ENCODE assay signal across 28 cellular contexts in the genomic region with DNA sequence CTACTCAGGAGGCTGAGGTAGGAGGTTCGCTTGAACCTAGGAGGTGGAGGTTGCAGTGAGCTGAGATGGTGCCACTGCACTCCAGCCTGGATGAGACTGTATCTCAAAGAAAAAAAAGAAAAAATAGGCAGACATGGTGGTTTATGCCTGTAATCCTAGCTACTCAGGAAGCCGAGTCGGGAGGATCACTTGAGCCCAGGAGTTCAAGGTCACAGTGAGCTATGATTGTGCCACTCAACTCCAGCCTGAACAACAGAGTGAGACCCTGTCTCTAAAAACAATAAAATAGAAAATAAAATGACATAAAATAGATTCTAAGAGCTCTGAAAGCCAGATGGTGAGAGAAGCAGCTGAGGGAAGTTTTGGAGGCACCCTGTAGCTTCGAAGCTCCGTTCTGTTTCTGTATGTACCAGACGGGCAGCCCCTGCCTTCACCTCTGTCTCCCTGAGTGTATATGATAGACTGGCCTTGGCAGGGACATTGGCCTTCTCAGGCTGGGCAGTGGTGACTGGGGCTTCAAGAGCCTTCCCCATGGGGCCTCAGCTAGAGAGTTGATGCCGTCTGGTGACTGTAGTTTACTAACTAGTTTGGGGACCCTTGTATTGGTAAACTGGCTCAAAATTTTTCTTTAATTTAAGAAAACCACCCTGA. TPM values are rescaled to one million over a fixed set of nuclear protein-coding genes. Genes with fewer than 3 reads are reported as not detected.
"Had no signal": no experiment of that assay in that cellular context is flagged by ENCODE, and none has a peak within 500 bp of the region (broad histone marks: within the 10 kb centered on the region; RNA-seq: fewer than 3 reads in every experiment).

No MANE protein-coding gene starts in this region.

- H3K4me1 Mint-ChIP-seq: mesothelial cell of epicardium had no signal

- H3K27me3 Mint-ChIP-seq: effector memory CD8-positive, alpha-beta T cell had no signal

- H3K36me3 Mint-ChIP-seq: mesothelial cell of epicardium had no signal

- FAIRE-seq: colon, endometrium, kidney had no signal

- ATAC-seq: effector memory CD8-positive, alpha-beta T cell; esophagus mucosa; gastrocnemius medialis; heart right ventricle; left colon; left lobe of liver; lower lobe of right lung; mucosa of descending colon had no signal

- H3K4me1 ChIP-seq: esophagus squamous epithelium, gastrocnemius medialis, heart right ventricle, left ventricle myocardium inferior, lower lobe of right lung had no signal

- H3K27ac Mint-ChIP-seq: endodermal cell, mesothelial cell of epicardium had no signal

- H3K4me3 Mint-ChIP-seq: effector memory CD8-positive, alpha-beta T cell; endodermal cell; mesothelial cell of epicardium had no signal

- H3K27ac ChIP-seq: coronary artery, epithelial cell of prostate, esophagus squamous epithelium, gastrocnemius medialis, heart right ventricle, left ventricle myocardium inferior, lower lobe of right lung had no signal

- DNase-seq: dermis blood vessel endothelial cell; effector CD8-positive, alpha-beta T cell; effector memory CD8-positive, alpha-beta T cell; endodermal cell; erythroblast; esophagus squamous epithelium; foreskin melanocyte; gastrocnemius medialis; glutamatergic neuron; head of caudate nucleus; heart right ventricle; hippocampal formation; immature natural killer cell; kidney; kidney glomerular epithelial cell; left colon; left ventricle myocardium inferior; lower lobe of right lung; mesenchymal stem cell; mucosa of descending colon had no signal

- H3K9me3 Mint-ChIP-seq: immature natural killer cell had no signal

- H3K9me3 ChIP-seq: esophagus squamous epithelium, gastrocnemius medialis, lower lobe of right lung, mucosa of descending colon had no signal

- H3K27me3 ChIP-seq: esophagus squamous epithelium, gastrocnemius medialis, heart right ventricle had no signal

- H3K36me3 ChIP-seq: esophagus squamous epithelium, gastrocnemius medialis, heart right ventricle, left ventricle myocardium inferior, lower lobe of right lung had no signal

- H3K4me3 ChIP-seq: coronary artery, esophagus squamous epithelium, gastrocnemius medialis, heart right ventricle, left ventricle myocardium inferior, lower lobe of right lung, mucosa of descending colon had no signal

RNA-seq across cellular contexts. Expression of a gene that starts 54.4 kb away (rescaled TPM):
- total RNA-seq: cerebellum, gastrocnemius medialis, left ventricle myocardium inferior had no signal
